Comparison of ENCODE assay signal across 5 cellular contexts in the genomic region with DNA sequence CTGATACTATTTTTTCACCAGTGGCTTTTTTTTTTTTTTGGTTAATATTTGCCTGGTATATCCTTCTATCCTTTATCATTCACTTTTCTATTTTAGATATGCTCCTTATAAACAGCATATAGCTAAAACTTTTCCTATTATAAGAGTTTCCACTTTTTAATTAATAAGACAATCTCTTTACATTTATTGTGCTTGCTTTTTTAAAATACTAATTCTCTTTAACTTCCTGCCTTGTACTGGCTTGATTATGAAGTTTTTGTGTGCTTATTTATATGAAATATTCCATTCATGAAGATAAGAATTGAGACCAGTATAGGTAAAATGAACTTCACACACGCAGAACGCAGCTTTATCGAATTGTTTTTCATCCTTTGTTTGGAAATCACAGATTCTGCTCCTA.
A peak's percentile ranks its signal among the peaks of the same experiment; 100 is the strongest.
TF ChIP-seq lines count a peak whose summit lies in the region.

No MANE protein-coding gene starts in this region.

TF ChIP-seq in SK-N-SH, 30 proteins besides CTCF, POLR2A, EP300 and RAD21 (continues in another document):
- no peak for TF ChIP-seq IRF3 (IDR thresholded peaks at IDR 0.05; ENCODE audit: low read depth, low read length)
- no peak for TF ChIP-seq GABPA (IDR thresholded peaks at IDR 0.05; ENCODE audit: low read depth)
- no peak for TF ChIP-seq PBX3 (IDR thresholded peaks at IDR 0.05)
- no peak for TF ChIP-seq YY1 (IDR thresholded peaks at IDR 0.05; ENCODE audit: low read depth)
- TF ChIP-seq RFX5 (IDR thresholded peaks at IDR 0.05; ENCODE audit: low read length), result no peak
- TF ChIP-seq CHD2 (IDR thresholded peaks at IDR 0.05; ENCODE audit: low read length, partially characterized antibody), result no peak
- TF ChIP-seq, protein P1, sequence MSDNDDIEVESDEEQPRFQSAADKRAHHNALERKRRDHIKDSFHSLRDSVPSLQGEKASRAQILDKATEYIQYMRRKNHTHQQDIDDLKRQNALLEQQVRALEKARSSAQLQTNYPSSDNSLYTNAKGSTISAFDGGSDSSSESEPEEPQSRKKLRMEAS (IDR thresholded peaks at IDR 0.05; ENCODE audit: low read depth), result no peak

TF ChIP-seq in SK-N-SH treated with all-trans-retinoic acid at 6 μM for 48 hours, 23 proteins besides CTCF, POLR2A, EP300 and RAD21:
- TF ChIP-seq, protein P2, sequence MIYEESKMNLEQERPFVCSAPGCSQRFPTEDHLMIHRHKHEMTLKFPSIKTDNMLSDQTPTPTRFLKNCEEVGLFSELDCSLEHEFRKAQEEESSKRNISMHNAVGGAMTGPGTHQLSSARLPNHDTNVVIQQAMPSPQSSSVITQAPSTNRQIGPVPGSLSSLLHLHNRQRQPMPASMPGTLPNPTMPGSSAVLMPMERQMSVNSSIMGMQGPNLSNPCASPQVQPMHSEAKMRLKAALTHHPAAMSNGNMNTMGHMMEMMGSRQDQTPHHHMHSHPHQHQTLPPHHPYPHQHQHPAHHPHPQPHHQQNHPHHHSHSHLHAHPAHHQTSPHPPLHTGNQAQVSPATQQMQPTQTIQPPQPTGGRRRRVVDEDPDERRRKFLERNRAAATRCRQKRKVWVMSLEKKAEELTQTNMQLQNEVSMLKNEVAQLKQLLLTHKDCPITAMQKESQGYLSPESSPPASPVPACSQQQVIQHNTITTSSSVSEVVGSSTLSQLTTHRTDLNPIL (CRISPR knock-in tag; IDR thresholded peaks at IDR 0.05; ENCODE audit: low read depth), result no peak
- TF ChIP-seq, protein P3, sequence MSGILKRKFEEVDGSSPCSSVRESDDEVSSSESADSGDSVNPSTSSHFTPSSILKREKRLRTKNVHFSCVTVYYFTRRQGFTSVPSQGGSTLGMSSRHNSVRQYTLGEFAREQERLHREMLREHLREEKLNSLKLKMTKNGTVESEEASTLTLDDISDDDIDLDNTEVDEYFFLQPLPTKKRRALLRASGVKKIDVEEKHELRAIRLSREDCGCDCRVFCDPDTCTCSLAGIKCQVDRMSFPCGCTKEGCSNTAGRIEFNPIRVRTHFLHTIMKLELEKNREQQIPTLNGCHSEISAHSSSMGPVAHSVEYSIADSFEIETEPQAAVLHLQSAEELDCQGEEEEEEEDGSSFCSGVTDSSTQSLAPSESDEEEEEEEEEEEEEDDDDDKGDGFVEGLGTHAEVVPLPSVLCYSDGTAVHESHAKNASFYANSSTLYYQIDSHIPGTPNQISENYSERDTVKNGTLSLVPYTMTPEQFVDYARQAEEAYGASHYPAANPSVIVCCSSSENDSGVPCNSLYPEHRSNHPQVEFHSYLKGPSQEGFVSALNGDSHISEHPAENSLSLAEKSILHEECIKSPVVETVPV (CRISPR knock-in tag; IDR thresholded peaks at IDR 0.05), result no peak
- TF ChIP-seq ZFP3 (CRISPR knock-in tag; IDR thresholded peaks at IDR 0.05) (no peak), ZC3H10 (CRISPR knock-in tag; IDR thresholded peaks at IDR 0.05) (no peak), RARB (CRISPR knock-in tag; IDR thresholded peaks at IDR 0.05) (no peak), PATZ1 (CRISPR knock-in tag; IDR thresholded peaks at IDR 0.05; ENCODE audit: borderline replicate concordance) (no peak)
TF ChIP-seq in SK-N-SH treated with all-trans-retinoic acid at 6 μM for 48 hours: peak in this region for 0.

TF ChIP-seq in A549, 52 proteins besides CTCF, POLR2A, EP300 and RAD21:
- TF ChIP-seq RARB (CRISPR knock-in tag; IDR thresholded peaks at IDR 0.05) (no peak), MAFK (IDR thresholded peaks at IDR 0.05; ENCODE audit: partially characterized antibody) (peak; percentile 62)
TF ChIP-seq in A549: peak in this region for 1.

TF ChIP-seq in IMR-90, 13 proteins besides CTCF, POLR2A, EP300 and RAD21:
- TF ChIP-seq MAFK (IDR thresholded peaks at IDR 0.05; ENCODE audit: low read depth, low read length) (0 out of 2 replicates have a peak, but pooled peaks have one; percentile 7), MXI1 (IDR thresholded peaks at IDR 0.05; ENCODE audit: borderline replicate concordance, low read depth, low read length) (no peak)

TF ChIP-seq in K562, 482 proteins besides CTCF, POLR2A, EP300 and RAD21:
- TF ChIP-seq ZC3H8 (IDR thresholded peaks at IDR 0.05), result no peak
- TF ChIP-seq ZBTB26 (CRISPR knock-in tag; IDR thresholded peaks at IDR 0.05), result no peak
- TF ChIP-seq ZNF316 (IDR thresholded peaks at IDR 0.05), result peak; percentile 63
- 0 out of 2 replicates have a peak, but pooled peaks have one; percentile 10 for TF ChIP-seq C11orf30 (IDR thresholded peaks at IDR 0.05; ENCODE audit: low read depth)
- TF ChIP-seq FUS (optimal IDR thresholded peaks at IDR 0.05; ENCODE audit: low read depth, low read length), result no peak
